ENCODE assay signal across 1 cellular context in the genomic region with DNA sequence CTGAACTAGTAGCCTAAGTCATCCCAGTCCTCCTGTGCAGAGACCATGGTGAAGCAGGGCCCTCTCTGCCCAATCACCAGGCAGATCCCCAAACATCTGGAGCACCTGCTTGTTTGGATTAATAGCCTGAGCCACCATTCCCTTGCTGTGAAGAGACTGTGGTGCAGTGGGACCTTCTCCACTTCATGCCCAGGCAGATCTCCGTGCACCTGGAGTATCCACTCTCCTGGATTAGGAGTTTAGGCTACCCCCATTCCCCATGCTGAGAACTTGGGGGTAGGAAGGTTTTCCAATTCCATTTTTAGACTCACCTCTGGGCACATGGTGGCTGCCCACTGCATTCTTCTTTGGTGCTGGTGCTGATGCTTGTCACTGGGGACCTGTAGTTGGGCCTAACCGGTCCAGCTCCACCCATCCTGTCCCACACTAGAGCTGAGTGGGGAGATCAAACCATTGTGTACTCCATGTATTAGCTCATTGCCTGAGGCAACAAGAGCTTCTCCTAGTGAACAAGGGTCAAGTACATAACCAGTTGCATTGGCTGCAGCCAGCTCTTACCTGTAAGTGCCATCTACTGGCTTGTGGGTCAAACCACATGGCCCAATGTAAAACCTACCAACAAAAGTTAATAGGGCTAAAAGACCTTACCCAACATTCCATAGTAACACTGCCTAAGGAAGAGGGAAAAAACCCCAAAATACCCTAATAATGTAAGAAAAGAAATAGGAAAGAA.
TF ChIP-seq lines count a peak whose summit lies in the region.

No MANE protein-coding gene starts in this region.

TF ChIP-seq in K562, 482 proteins besides CTCF, POLR2A, EP300 and RAD21:
- no peak for TF ChIP-seq CREBBP (IDR thresholded peaks at IDR 0.05; ENCODE audit: low read depth, low read length)
- TF ChIP-seq DDX20 (tag; IDR thresholded peaks at IDR 0.05; ENCODE audit: low read depth): no peak
- TF ChIP-seq MIER1 (IDR thresholded peaks at IDR 0.05; ENCODE audit: low read depth): no peak
- TF ChIP-seq ZNF282 (CRISPR knock-in tag; IDR thresholded peaks at IDR 0.05): no peak
- TF ChIP-seq ZNF24 (IDR thresholded peaks at IDR 0.05): no peak
- TF ChIP-seq, protein P1, sequence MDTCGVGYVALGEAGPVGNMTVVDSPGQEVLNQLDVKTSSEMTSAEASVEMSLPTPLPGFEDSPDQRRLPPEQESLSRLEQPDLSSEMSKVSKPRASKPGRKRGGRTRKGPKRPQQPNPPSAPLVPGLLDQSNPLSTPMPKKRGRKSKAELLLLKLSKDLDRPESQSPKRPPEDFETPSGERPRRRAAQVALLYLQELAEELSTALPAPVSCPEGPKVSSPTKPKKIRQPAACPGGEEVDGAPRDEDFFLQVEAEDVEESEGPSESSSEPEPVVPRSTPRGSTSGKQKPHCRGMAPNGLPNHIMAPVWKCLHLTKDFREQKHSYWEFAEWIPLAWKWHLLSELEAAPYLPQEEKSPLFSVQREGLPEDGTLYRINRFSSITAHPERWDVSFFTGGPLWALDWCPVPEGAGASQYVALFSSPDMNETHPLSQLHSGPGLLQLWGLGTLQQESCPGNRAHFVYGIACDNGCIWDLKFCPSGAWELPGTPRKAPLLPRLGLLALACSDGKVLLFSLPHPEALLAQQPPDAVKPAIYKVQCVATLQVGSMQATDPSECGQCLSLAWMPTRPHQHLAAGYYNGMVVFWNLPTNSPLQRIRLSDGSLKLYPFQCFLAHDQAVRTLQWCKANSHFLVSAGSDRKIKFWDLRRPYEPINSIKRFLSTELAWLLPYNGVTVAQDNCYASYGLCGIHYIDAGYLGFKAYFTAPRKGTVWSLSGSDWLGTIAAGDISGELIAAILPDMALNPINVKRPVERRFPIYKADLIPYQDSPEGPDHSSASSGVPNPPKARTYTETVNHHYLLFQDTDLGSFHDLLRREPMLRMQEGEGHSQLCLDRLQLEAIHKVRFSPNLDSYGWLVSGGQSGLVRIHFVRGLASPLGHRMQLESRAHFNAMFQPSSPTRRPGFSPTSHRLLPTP (IDR thresholded peaks at IDR 0.05; ENCODE audit: borderline replicate concordance, extremely low read depth, insufficient read length): no peak
- TF ChIP-seq POLR2AphosphoS5 (IDR thresholded peaks at IDR 0.05; ENCODE audit: control insufficient read depth, insufficient read depth, low read depth, low read length): no peak
- TF ChIP-seq ZNF146 (CRISPR knock-in tag; IDR thresholded peaks at IDR 0.05; ENCODE audit: unreplicated experiment): no peak
- no peak for TF ChIP-seq ZNF586 (CRISPR knock-in tag; conservative IDR thresholded peaks at IDR 0.05)
- TF ChIP-seq KAT2B (IDR thresholded peaks at IDR 0.05; ENCODE audit: low read depth, low read length): no peak
- no peak for TF ChIP-seq THAP12 (CRISPR knock-in tag; IDR thresholded peaks at IDR 0.05)
